In genomic region chr9:109817846-109818472, GRCh38 we compare ENCODE assay signal across 8 cellular contexts. TPM values are rescaled to one million over a fixed set of nuclear protein-coding genes. Genes with fewer than 3 reads are reported as not detected.
A peak's percentile ranks its signal among the peaks of the same experiment; 100 is the strongest.
DNase-seq lines count a peak whose midpoint lies in the region; ATAC-seq, FAIRE-seq and TF ChIP-seq lines count a peak whose summit lies in the region.

No MANE protein-coding gene starts in this region.

- no peak overlapping the region for H3K4me3 ChIP-seq in MM.1S (ENCODE audit: low read length)
- no peak overlapping the region for H3K4me3 ChIP-seq in Peyer's patch

- no peaks in the 10 kb centered on the region for H4K20me1 ChIP-seq in MM.1S (ENCODE audit: insufficient read depth, low read length)

- H3K27ac ChIP-seq in MM.1S (ENCODE audit: low read length) (no peak overlapping the region), Peyer's patch (peak overlapping the region in 1 of 4 donors; percentile 13)

- no peaks in the 10 kb centered on the region for H3K36me3 ChIP-seq in MM.1S (replicated peaks; ENCODE audit: insufficient read depth, low read length)
- H3K36me3 ChIP-seq in Peyer's patch = no peaks in the 10 kb centered on the region

- peak; percentile 100 for FAIRE-seq in islet of Langerhans (lab: Jason Lieb, UNC)

- in situ Hi-C loops in T47D (cut with HindIII; ENCODE audit: low pct_unique_long_range_greater_than_20kb, low sequenced_read_pairs) = no loop called here

- H3K4me2 ChIP-seq in MM.1S (ENCODE audit: low read depth, low read length) = no peak overlapping the region

- no peaks in the 10 kb centered on the region for H3K27me3 ChIP-seq in MM.1S (replicated peaks; ENCODE audit: insufficient read depth, low read length)
- no peaks in the 10 kb centered on the region for H3K27me3 ChIP-seq in Peyer's patch

- no peaks in the 10 kb centered on the region for H3K79me2 ChIP-seq in MM.1S (ENCODE audit: low read length)

- no peaks in the 10 kb centered on the region for H3K9me2 ChIP-seq in MM.1S (replicated peaks; ENCODE audit: insufficient read depth, low read length)

- DNase-seq in DMS53 treated with DMSO at 0.1 percent for 48 hours (lab: John Stamatoyannopoulos, UW; ENCODE audit: unreplicated experiment) = peak; percentile 81
- DNase-seq in MM.1S = peak; percentile 51
- peak in 2 of 3 donors; percentile 37 to 84 for DNase-seq in Peyer's patch
- DNase-seq in T47D (ENCODE audit: low read depth in 1 of 2, low spot score in 1 of 2) = peak; percentile 69 to 92
- peak; percentile 37 for DNase-seq in stimulated activated CD4-positive, alpha-beta T cell treated with anti-CD3 and anti-CD28 coated beads, Interleukin-4, amount 100 ng/mL, for 24 hours
- DNase-seq in effector CD8-positive, alpha-beta T cell (lab: John Stamatoyannopoulos, UW) = no peak

- TF ChIP-seq POLR2A in Peyer's patch (IDR thresholded peaks at IDR 0.05) = no peak

- TF ChIP-seq CTCF in MM.1S (IDR thresholded peaks at IDR 0.05; ENCODE audit: low read length) (peak; percentile 68), Peyer's patch (IDR thresholded peaks at IDR 0.05) (peak in 5 of 6 experiments; percentile 61 to 93 (median 86))

- H3K4me1 ChIP-seq in MM.1S (ENCODE audit: low read length) (no peaks in the 10 kb centered on the region), Peyer's patch (no peaks in the 10 kb centered on the region)

- H3F3A ChIP-seq in MM.1S (ENCODE audit: insufficient read depth, low read length) = no peaks in the 10 kb centered on the region

- H3K9me3 ChIP-seq in MM.1S (replicated peaks; ENCODE audit: insufficient read depth, low read length) = no peaks in the 10 kb centered on the region
- H3K9me3 ChIP-seq in Peyer's patch = no peaks in the 10 kb centered on the region

- H2AFZ ChIP-seq in MM.1S (ENCODE audit: low read length) = no peak overlapping the region

- peak; percentile 84 for ATAC-seq in GM21576 (IDR thresholded peaks at IDR 0.05; ENCODE audit: unreplicated experiment)

- H3K9ac ChIP-seq in MM.1S (ENCODE audit: low read length) = no peak overlapping the region

RNA-seq across cellular contexts. Expression of gene PALM2AKAP2, which starts 38.0 kb away (rescaled TPM):
- 1 to 10 TPM in 2 of 4 donors, not detected in 2; 1.9 to 3.3 TPM for total RNA-seq in Peyer's patch
